In genomic region chr3:35498506-35499210, GRCh38 we compare ENCODE assay signal across 21 cellular contexts.
"Had no signal": no experiment of that assay in that cellular context is flagged by ENCODE, and none has a peak within 500 bp of the region (broad histone marks: within the 10 kb centered on the region; RNA-seq: fewer than 3 reads in every experiment).

No MANE protein-coding gene starts in this region.

- H3K27ac ChIP-seq: foreskin keratinocyte, lower lobe of right lung, sigmoid colon, stomach, transverse colon had no signal

- H3K27me3 ChIP-seq: foreskin keratinocyte, sigmoid colon, stomach, transverse colon had no signal

- H3K36me3 ChIP-seq: lower lobe of right lung, sigmoid colon, stomach, transverse colon had no signal

- DNase-seq: activated CD4-positive, alpha-beta memory T cell treated with anti-CD3 and anti-CD28 coated beads for 36 hours; activated CD4-positive, alpha-beta T cell treated with anti-CD3 and anti-CD28 coated beads for 48 hours; activated CD4-positive, CD25-positive, alpha-beta regulatory T cell; activated gamma-delta T cell; activated naive CD4-positive, alpha-beta T cell treated with anti-CD3 and anti-CD28 coated beads, Interleukin-2, amount 50 U/mL, for 16 hours; anterior cingulate cortex; dermis blood vessel endothelial cell; effector CD8-positive, alpha-beta T cell; erythroblast; foreskin keratinocyte; kidney; lower lobe of right lung; natural killer cell; retina; sigmoid colon; stimulated activated CD4-positive, alpha-beta T cell treated with anti-CD3 and anti-CD28 coated beads, Interleukin-15, amount 100 ng/mL, for 24 hours; stomach; T-helper 17 cell; transverse colon had no signal

- H3K4me3 ChIP-seq: lower lobe of right lung, sigmoid colon, smooth muscle cell, stomach, transverse colon had no signal

- ATAC-seq: foreskin keratinocyte; lower lobe of right lung; natural killer cell; stimulated activated memory B cell treated with anti-CD40 and anti-IgM and Interleukin-4, amounts not matched to agents 10 μg/mL and 1 μg/mL and 100 μg/mL, for 72 hours; T-helper 17 cell had no signal

- H3K4me1 ChIP-seq: foreskin keratinocyte, lower lobe of right lung, sigmoid colon, stomach, transverse colon had no signal

- H3K4me2 ChIP-seq: smooth muscle cell had no signal
